ENCODE assay signal across 1 cellular context in genomic region chr9:133351908-133352634, GRCh38.
TF ChIP-seq lines count a peak whose summit lies in the region.

No MANE protein-coding gene starts in this region.

TF ChIP-seq in HepG2, 621 proteins besides CTCF, POLR2A, EP300 and RAD21 (continued from another document):
- TF ChIP-seq ZNF609 (CRISPR knock-in tag; IDR thresholded peaks at IDR 0.05; ENCODE audit: borderline replicate concordance) (no peak), ZNF562 (CRISPR knock-in tag; IDR thresholded peaks at IDR 0.05; ENCODE audit: borderline replicate concordance) (no peak), TEF (CRISPR knock-in tag; IDR thresholded peaks at IDR 0.05) (no peak), ZNF460 (CRISPR knock-in tag; IDR thresholded peaks at IDR 0.05; ENCODE audit: borderline replicate concordance) (no peak), IRF9 (CRISPR knock-in tag; IDR thresholded peaks at IDR 0.05; ENCODE audit: borderline replicate concordance) (no peak; the same call in 1 of the 2 replicates), ZNF567 (CRISPR knock-in tag; IDR thresholded peaks at IDR 0.05; ENCODE audit: borderline replicate concordance) (no peak), RBFOX2 (IDR thresholded peaks at IDR 0.05; ENCODE audit: low read depth, low read length) (peak; percentile 65; the same call in 1 of the 2 replicates), NFKB2 (CRISPR knock-in tag; IDR thresholded peaks at IDR 0.05; ENCODE audit: borderline replicate concordance) (no peak), ATF2 (CRISPR knock-in tag; IDR thresholded peaks at IDR 0.05) (no peak), ZNF207 (IDR thresholded peaks at IDR 0.05; ENCODE audit: borderline replicate concordance) (no peak), SMAD9 (CRISPR knock-in tag; IDR thresholded peaks at IDR 0.05) (no peak), ZXDC (CRISPR knock-in tag; IDR thresholded peaks at IDR 0.05) (no peak), BHLHE40 (IDR thresholded peaks at IDR 0.05; ENCODE audit: low read length) (no peak), ONECUT2 (CRISPR knock-in tag; IDR thresholded peaks at IDR 0.05) (no peak), NFE2 (CRISPR knock-in tag; IDR thresholded peaks at IDR 0.05) (no peak), THAP7 (CRISPR knock-in tag; IDR thresholded peaks at IDR 0.05) (no peak), THRA (CRISPR knock-in tag; IDR thresholded peaks at IDR 0.05; ENCODE audit: borderline replicate concordance) (no peak), BCLAF1 (IDR thresholded peaks at IDR 0.05) (no peak), TEAD3 (CRISPR knock-in tag; optimal IDR thresholded peaks at IDR 0.05; ENCODE audit: borderline replicate concordance) (peak; percentile 39), ZNF512B (CRISPR knock-in tag; IDR thresholded peaks at IDR 0.05; ENCODE audit: borderline replicate concordance) (no peak), ISX (CRISPR knock-in tag; conservative IDR thresholded peaks at IDR 0.05) (no peak), ZNF547 (CRISPR knock-in tag; IDR thresholded peaks at IDR 0.05) (no peak), PATZ1 (CRISPR knock-in tag; IDR thresholded peaks at IDR 0.05) (no peak), ATAD3A (CRISPR knock-in tag; IDR thresholded peaks at IDR 0.05) (no peak), FIP1L1 (IDR thresholded peaks at IDR 0.05; ENCODE audit: borderline replicate concordance, insufficient read depth, low read depth, low read length) (no peak), TOE1 (CRISPR knock-in tag; IDR thresholded peaks at IDR 0.05) (no peak), HHEX (CRISPR knock-in tag; IDR thresholded peaks at IDR 0.05) (no peak), ZNF20 (CRISPR knock-in tag; IDR thresholded peaks at IDR 0.05) (no peak), PRMT3 (CRISPR knock-in tag; IDR thresholded peaks at IDR 0.05; ENCODE audit: borderline replicate concordance, low read depth) (no peak), SATB2 (CRISPR knock-in tag; IDR thresholded peaks at IDR 0.05) (no peak), SALL1 (CRISPR knock-in tag; IDR thresholded peaks at IDR 0.05) (peak; percentile 39)
